ENCODE assay signal across 9 cellular contexts in the genomic region with DNA sequence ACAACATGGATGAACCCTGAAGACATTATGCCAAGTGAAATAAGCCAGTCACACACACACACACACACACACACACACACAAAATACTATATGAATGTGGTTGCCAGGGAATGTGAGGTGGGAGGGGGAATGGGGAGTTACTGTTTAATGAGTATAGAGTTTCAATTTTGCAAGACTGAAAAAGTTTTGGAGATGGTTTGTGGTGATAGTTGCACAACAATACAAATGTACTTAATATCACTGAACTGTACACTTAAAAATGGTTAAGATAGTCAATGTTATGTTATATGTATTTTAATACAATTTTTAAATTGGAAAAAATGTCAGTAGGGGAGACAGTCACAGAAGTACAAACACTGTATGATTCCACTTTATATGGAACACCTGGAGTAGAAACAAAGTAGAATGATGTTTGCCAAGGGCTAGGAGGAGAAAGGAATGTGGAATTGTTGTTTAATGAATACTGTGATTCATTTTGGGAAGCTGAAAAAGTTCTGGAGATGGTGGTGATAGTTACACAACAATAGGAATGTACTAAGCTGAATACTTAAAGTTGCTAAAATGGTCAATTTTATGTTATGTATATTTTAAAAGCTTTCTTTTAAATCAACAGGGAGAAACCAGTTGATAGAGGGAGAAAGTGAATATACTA.
DNase-seq lines count a peak whose midpoint lies in the region; TF ChIP-seq lines count a peak whose summit lies in the region.
"Had no signal": no experiment of that assay in that cellular context is flagged by ENCODE, and none has a peak within 500 bp of the region (broad histone marks: within the 10 kb centered on the region; RNA-seq: fewer than 3 reads in every experiment).

No MANE protein-coding gene starts in this region.

- TF ChIP-seq EP300 in suprapubic skin (IDR thresholded peaks at IDR 0.05) = no peak

- H3K27ac ChIP-seq in WERI-Rb-1 (peak overlapping the region; percentile 76), suprapubic skin (peak overlapping the region; percentile 27), colonic mucosa (no peak overlapping the region)

- H3K36me3 ChIP-seq in WERI-Rb-1 (peaks cover 18% of the 10 kb centered on the region), suprapubic skin (peaks cover 5% of the 10 kb centered on the region), colonic mucosa (no peaks in the 10 kb centered on the region)

- DNase-seq in activated naive CD4-positive, alpha-beta T cell treated with anti-CD3 and anti-CD28 coated beads, Interleukin-2, amount 10 ng/mL, durations not matched to agents 7 days and 5 days = no peak
- DNase-seq in activated naive CD4-positive, alpha-beta T cell treated with anti-CD3 and anti-CD28 coated beads, Interleukin-2, amount 50 U/mL, for 16 hours = no peak
- DNase-seq in WERI-Rb-1 (no peak), fibroblast of the conjunctiva (ENCODE audit: low read depth) (peak; percentile 80), suprapubic skin (ENCODE audit: low spot score in 2 of 2) (no peak), GDM1 (lab: John Stamatoyannopoulos, UW) (no peak), NCI-H748 treated with DMSO at 0.1 percent for 48 hours (lab: John Stamatoyannopoulos, UW) (no peak), colonic mucosa (no peak)
- DNase-seq: cortex of kidney had no signal

- H3K27me3 ChIP-seq in WERI-Rb-1 (ENCODE audit: insufficient read depth, low read depth, severe bottlenecking) (no peaks in the 10 kb centered on the region), suprapubic skin (no peaks in the 10 kb centered on the region), colonic mucosa (no peaks in the 10 kb centered on the region)

- H3K4me1 ChIP-seq in suprapubic skin (no peaks in the 10 kb centered on the region), colonic mucosa (peaks cover 5% of the 10 kb centered on the region)

- H3K4me3 ChIP-seq in WERI-Rb-1 (ENCODE audit: low read depth, low read length) (no peak overlapping the region), suprapubic skin (no peak overlapping the region), colonic mucosa (no peak overlapping the region)

- no peak for TF ChIP-seq POLR2A in suprapubic skin (IDR thresholded peaks at IDR 0.05)

- peaks cover 4% of the 10 kb centered on the region for H3K9me3 Mint-ChIP-seq in activated naive CD4-positive, alpha-beta T cell treated with anti-CD3 and anti-CD28 coated beads, Interleukin-2, amount 10 ng/mL, durations not matched to agents 7 days and 5 days

- H3K27ac Mint-ChIP-seq in activated naive CD4-positive, alpha-beta T cell treated with anti-CD3 and anti-CD28 coated beads, Interleukin-2, amount 10 ng/mL, durations not matched to agents 7 days and 5 days = peak overlapping the region; percentile 85

- peaks cover 6% of the 10 kb centered on the region for H3K9me3 ChIP-seq in WERI-Rb-1 (ENCODE audit: severe bottlenecking)
- H3K9me3 ChIP-seq in suprapubic skin = no peaks in the 10 kb centered on the region
- H3K9me3 ChIP-seq in colonic mucosa = no peaks in the 10 kb centered on the region

- peak overlapping the region; percentile 26 for H3K4me3 Mint-ChIP-seq in activated naive CD4-positive, alpha-beta T cell treated with anti-CD3 and anti-CD28 coated beads, Interleukin-2, amount 10 ng/mL, durations not matched to agents 7 days and 5 days

- peaks cover 79% of the 10 kb centered on the region for H3K36me3 Mint-ChIP-seq in activated naive CD4-positive, alpha-beta T cell treated with anti-CD3 and anti-CD28 coated beads, Interleukin-2, amount 10 ng/mL, durations not matched to agents 7 days and 5 days

- CTCF ChIA-PET in activated naive CD4-positive, alpha-beta T cell treated with anti-CD3 and anti-CD28 coated beads, Interleukin-2, amount 10 ng/mL, durations not matched to agents 7 days and 5 days (lab: Charles Lee) = interaction anchor here (0.8 kb wide), 2 partner anchors 11 to 17 kb away, joined by 3 to 5 read pairs; no protein-coding TSS in a partner anchor

- TF ChIP-seq CTCF in WERI-Rb-1 (IDR thresholded peaks at IDR 0.05; ENCODE audit: low read depth, low read length) = no peak
- TF ChIP-seq CTCF in suprapubic skin (IDR thresholded peaks at IDR 0.05) = no peak
- TF ChIP-seq CTCF in colonic mucosa (IDR thresholded peaks at IDR 0.05) = no peak

- intact Hi-C loops in colonic mucosa (cut with DNase I) = no loop called here

- H3K27me3 Mint-ChIP-seq in activated naive CD4-positive, alpha-beta T cell treated with anti-CD3 and anti-CD28 coated beads, Interleukin-2, amount 10 ng/mL, durations not matched to agents 7 days and 5 days = no peaks in the 10 kb centered on the region

- H3K9ac ChIP-seq in colonic mucosa (ENCODE audit: low read depth in 2 of 2, low read length in 2 of 2) = no peak overlapping the region

- H3K4me1 Mint-ChIP-seq in activated naive CD4-positive, alpha-beta T cell treated with anti-CD3 and anti-CD28 coated beads, Interleukin-2, amount 10 ng/mL, durations not matched to agents 7 days and 5 days = peaks cover 68% of the 10 kb centered on the region
